Comparison of ENCODE assay signal across 8 cellular contexts in the genomic region with DNA sequence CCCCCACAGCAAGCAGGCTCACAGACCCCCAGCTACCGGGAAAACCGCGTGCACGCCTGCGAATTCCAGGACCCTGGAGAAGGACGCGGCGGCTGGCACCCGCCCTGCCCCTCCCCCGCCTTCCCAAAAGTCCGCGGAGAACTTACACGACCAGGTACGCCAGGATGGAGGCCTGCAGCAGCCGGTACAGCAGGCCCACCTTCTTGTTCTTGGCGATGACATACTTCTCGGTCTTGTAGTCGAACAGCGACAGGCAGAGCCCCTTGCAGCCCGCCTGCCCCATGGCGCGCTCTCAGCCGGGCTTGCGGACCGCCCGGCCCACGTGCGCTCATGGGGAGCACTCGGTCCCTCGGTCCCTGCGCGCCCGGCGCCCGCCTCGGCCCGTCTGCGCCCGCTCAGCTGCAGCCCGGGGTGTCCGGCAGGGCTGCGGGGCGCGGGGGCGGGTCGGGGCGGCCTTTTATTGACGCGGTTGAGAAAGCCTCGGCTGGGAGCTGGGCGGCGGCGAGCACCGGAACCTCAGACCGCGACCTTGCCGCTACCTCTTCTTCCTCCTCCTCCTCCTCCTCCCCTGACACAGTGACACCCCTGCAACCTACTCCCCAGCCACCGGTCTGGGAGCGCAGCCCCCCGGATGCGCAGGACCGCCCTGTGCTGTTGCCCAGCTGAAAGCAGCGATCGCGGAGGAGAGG. TPM values are rescaled to one million over a fixed set of nuclear protein-coding genes. Genes with fewer than 3 reads are reported as not detected.
A peak's percentile ranks its signal among the peaks of the same experiment; 100 is the strongest.
DNase-seq lines count a peak whose midpoint lies in the region; ATAC-seq and TF ChIP-seq lines count a peak whose summit lies in the region.

A gene with protein sequence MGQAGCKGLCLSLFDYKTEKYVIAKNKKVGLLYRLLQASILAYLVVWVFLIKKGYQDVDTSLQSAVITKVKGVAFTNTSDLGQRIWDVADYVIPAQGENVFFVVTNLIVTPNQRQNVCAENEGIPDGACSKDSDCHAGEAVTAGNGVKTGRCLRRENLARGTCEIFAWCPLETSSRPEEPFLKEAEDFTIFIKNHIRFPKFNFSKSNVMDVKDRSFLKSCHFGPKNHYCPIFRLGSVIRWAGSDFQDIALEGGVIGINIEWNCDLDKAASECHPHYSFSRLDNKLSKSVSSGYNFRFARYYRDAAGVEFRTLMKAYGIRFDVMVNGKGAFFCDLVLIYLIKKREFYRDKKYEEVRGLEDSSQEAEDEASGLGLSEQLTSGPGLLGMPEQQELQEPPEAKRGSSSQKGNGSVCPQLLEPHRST (minus strand): TSS at position 433 of the 689 bp plus-strand sequence. CDS start 150 bp downstream, at position 283.

- no peaks in the 10 kb centered on the region for H3K27me3 ChIP-seq in CD8-positive, alpha-beta memory T cell (ENCODE audit: insufficient read depth, low read length, poor library complexity, severe bottlenecking)
- H3K27me3 ChIP-seq in HUES64 (ENCODE audit: insufficient read depth, low read length), result peaks cover 49% of the 10 kb centered on the region
- H3K27me3 ChIP-seq in endodermal cell (ENCODE audit: control insufficient read depth, insufficient read depth, low read length, poor library complexity, severe bottlenecking), result peaks cover 50% of the 10 kb centered on the region
- H3K27me3 ChIP-seq in upper lobe of right lung, result peaks cover 44% of the 10 kb centered on the region

- TF ChIP-seq CTCF in endodermal cell (conservative IDR thresholded peaks at IDR 0.05) (no peak), upper lobe of right lung (IDR thresholded peaks at IDR 0.05) (no peak)

- H3K4me3 ChIP-seq in CD8-positive, alpha-beta memory T cell (ENCODE audit: low read length), result peak within 1 kb of the TSS; percentile 66
- peak within 1 kb of the TSS; percentile 65 for H3K4me3 ChIP-seq in HUES64 (ENCODE audit: low read length)
- peak within 1 kb of the TSS; percentile 58 for H3K4me3 ChIP-seq in endodermal cell (ENCODE audit: low read length)
- peak within 1 kb of the TSS; percentile 50 for H3K4me3 ChIP-seq in upper lobe of right lung

- no peaks in the 10 kb centered on the region for H3K36me3 ChIP-seq in CD8-positive, alpha-beta memory T cell (ENCODE audit: insufficient read depth, low read length)
- H3K36me3 ChIP-seq in HUES64 (ENCODE audit: insufficient read depth, low read length), result no peaks in the 10 kb centered on the region
- H3K36me3 ChIP-seq in endodermal cell (ENCODE audit: control insufficient read depth, insufficient read depth, low read length), result no peaks in the 10 kb centered on the region
- no peaks in the 10 kb centered on the region for H3K36me3 ChIP-seq in upper lobe of right lung

- no peaks in the 10 kb centered on the region for H3K9me3 ChIP-seq in CD8-positive, alpha-beta memory T cell (ENCODE audit: low read length)
- H3K9me3 ChIP-seq in HUES64 (ENCODE audit: insufficient read depth, low read depth, low read length) (peaks cover 5% of the 10 kb centered on the region; the same call in 1 of the 2 replicates), endodermal cell (ENCODE audit: control insufficient read depth, low read length) (peaks cover 8% of the 10 kb centered on the region), upper lobe of right lung (no peaks in the 10 kb centered on the region)

- H3K9me3 Mint-ChIP-seq in CD8-positive, alpha-beta memory T cell, result no peaks in the 10 kb centered on the region
- no peaks in the 10 kb centered on the region for H3K9me3 Mint-ChIP-seq in activated CD4-positive, alpha-beta T cell treated with anti-CD3 and anti-CD28 coated beads, Interleukin-2, amount 10 ng/mL, durations not matched to agents 7 days and 5 days
- H3K9me3 Mint-ChIP-seq in endodermal cell (peaks cover 11% of the 10 kb centered on the region), naive B cell (peaks cover 0 to 2% (median 0%) of the 10 kb centered on the region in 7 donors)

- peak within 1 kb of the TSS; percentile 59; the same call in 1 of the 2 replicates for H3K9ac ChIP-seq in HUES64 (ENCODE audit: low read depth, low read length)
- no peak within 1 kb of the TSS for H3K9ac ChIP-seq in endodermal cell (ENCODE audit: extremely low read depth, low read length, poor library complexity, severe bottlenecking)

- peak within 1 kb of the TSS; percentile 89 to 96 (median 93) for H3K4me3 Mint-ChIP-seq in CD8-positive, alpha-beta memory T cell
- H3K4me3 Mint-ChIP-seq in activated CD4-positive, alpha-beta T cell treated with anti-CD3 and anti-CD28 coated beads, Interleukin-2, amount 10 ng/mL, durations not matched to agents 7 days and 5 days, result peak within 1 kb of the TSS; percentile 85
- H3K4me3 Mint-ChIP-seq in endodermal cell, result peak within 1 kb of the TSS; percentile 50
- H3K4me3 Mint-ChIP-seq in naive B cell, result peak within 1 kb of the TSS; percentile 95 to 100 (median 99)

- POLR2A ChIA-PET in CD8-positive, alpha-beta memory T cell (lab: Charles Lee), result interaction anchor here (0.8 to 2.0 kb wide), 3 partner anchors 15 to 163 kb away, joined by 3 to 6 read pairs (median 4); a partner anchor contains a TSS
- POLR2A ChIA-PET in activated CD4-positive, alpha-beta T cell treated with anti-CD3 and anti-CD28 coated beads, Interleukin-2, amount 10 ng/mL, durations not matched to agents 7 days and 5 days (lab: Charles Lee), result interaction anchor here (0.5 to 0.6 kb wide), 2 partner anchors 15 to 1627 kb away, joined by 3 read pairs; no protein-coding TSS in a partner anchor

- H3K27me3 Mint-ChIP-seq in CD8-positive, alpha-beta memory T cell, result no peaks in the 10 kb centered on the region
- no peaks in the 10 kb centered on the region for H3K27me3 Mint-ChIP-seq in activated CD4-positive, alpha-beta T cell treated with anti-CD3 and anti-CD28 coated beads, Interleukin-2, amount 10 ng/mL, durations not matched to agents 7 days and 5 days
- peaks cover 55% of the 10 kb centered on the region for H3K27me3 Mint-ChIP-seq in endodermal cell (ENCODE audit: insufficient read depth)
- H3K27me3 Mint-ChIP-seq in naive B cell, result no peaks in the 10 kb centered on the region

- CTCF ChIA-PET in CD8-positive, alpha-beta memory T cell (lab: Charles Lee), result interaction anchor here (0.7 to 2.1 kb wide), 7 partner anchors 12 to 42 kb away, joined by 3 to 9 read pairs (median 4); no protein-coding TSS in a partner anchor
- CTCF ChIA-PET in activated CD4-positive, alpha-beta T cell treated with anti-CD3 and anti-CD28 coated beads, Interleukin-2, amount 10 ng/mL, durations not matched to agents 7 days and 5 days (lab: Charles Lee), result interaction anchor here (0.9 to 4.0 kb wide), 6 partner anchors 13 to 42 kb away, joined by 3 to 21 read pairs (median 6); a partner anchor contains a TSS

- WGBS in HUES64, result 1% methylated on average over 57 of the region's 65 CpGs
- WGBS in endodermal cell (ENCODE audit: insufficient coverage in 1 of 2, insufficient read length in 1 of 2), 2 experiments, result 0 to 1% methylated on average over 10 to 59 of the region's 65 CpGs

- intact Hi-C loops in upper lobe of right lung (cut with DNase I), result no loop called here

- peaks cover 16% of the 10 kb centered on the region for H3K4me1 ChIP-seq in CD8-positive, alpha-beta memory T cell (ENCODE audit: insufficient read depth, low read length)
- peaks cover 8% of the 10 kb centered on the region; the same call in 1 of the 2 replicates for H3K4me1 ChIP-seq in HUES64 (ENCODE audit: insufficient read depth, low read length)
- no peaks in the 10 kb centered on the region for H3K4me1 ChIP-seq in endodermal cell (ENCODE audit: control insufficient read depth, insufficient read depth, low read length)
- H3K4me1 ChIP-seq in upper lobe of right lung, result peaks cover 12% of the 10 kb centered on the region

- ATAC-seq in naive B cell (ENCODE audit: low read depth in 2 of 2), result peak; percentile 55 to 61
- peak; percentile 63 for ATAC-seq in upper lobe of right lung
- no peak for ATAC-seq in GM19467 (IDR thresholded peaks at IDR 0.05; ENCODE audit: unreplicated experiment)

- H3K36me3 Mint-ChIP-seq in CD8-positive, alpha-beta memory T cell, result peaks cover 0 to 7% (median 2%) of the 10 kb centered on the region in 3 donors
- H3K36me3 Mint-ChIP-seq in activated CD4-positive, alpha-beta T cell treated with anti-CD3 and anti-CD28 coated beads, Interleukin-2, amount 10 ng/mL, durations not matched to agents 7 days and 5 days (ENCODE audit: low read depth), result peaks cover under 1% of the 10 kb centered on the region
- no peaks in the 10 kb centered on the region for H3K36me3 Mint-ChIP-seq in endodermal cell (ENCODE audit: low read depth)
- peaks cover 3 to 15% of the 10 kb centered on the region in 2 donors for H3K36me3 Mint-ChIP-seq in naive B cell

- peak within 1 kb of the TSS; percentile 77 to 95 (median 86) for H3K27ac Mint-ChIP-seq in CD8-positive, alpha-beta memory T cell
- H3K27ac Mint-ChIP-seq in activated CD4-positive, alpha-beta T cell treated with anti-CD3 and anti-CD28 coated beads, Interleukin-2, amount 10 ng/mL, durations not matched to agents 7 days and 5 days, result peak within 1 kb of the TSS; percentile 91
- H3K27ac Mint-ChIP-seq in endodermal cell (no peak within 1 kb of the TSS), naive B cell (peak within 1 kb of the TSS; percentile 95 to 99 (median 99))

- H3K4me1 Mint-ChIP-seq in CD8-positive, alpha-beta memory T cell, result peaks cover 21 to 37% (median 25%) of the 10 kb centered on the region in 3 donors
- H3K4me1 Mint-ChIP-seq in activated CD4-positive, alpha-beta T cell treated with anti-CD3 and anti-CD28 coated beads, Interleukin-2, amount 10 ng/mL, durations not matched to agents 7 days and 5 days, result peaks cover 33% of the 10 kb centered on the region
- H3K4me1 Mint-ChIP-seq in endodermal cell (no peaks in the 10 kb centered on the region), naive B cell (peaks cover 26 to 74% (median 68%) of the 10 kb centered on the region in 3 donors)

- no peak within 1 kb of the TSS for H3K27ac ChIP-seq in CD8-positive, alpha-beta memory T cell (ENCODE audit: low read depth, low read length)
- no peak within 1 kb of the TSS for H3K27ac ChIP-seq in HUES64 (ENCODE audit: low read depth, low read length)
- H3K27ac ChIP-seq in endodermal cell (ENCODE audit: low read depth, low read length), result no peak within 1 kb of the TSS
- H3K27ac ChIP-seq in upper lobe of right lung, result no peak within 1 kb of the TSS

- peak; percentile 15 to 60 (median 37) for DNase-seq in CD8-positive, alpha-beta memory T cell
- peak; percentile 55 for DNase-seq in activated CD4-positive, alpha-beta T cell treated with anti-CD3 and anti-CD28 coated beads, Interleukin-2, amount 10 ng/mL, durations not matched to agents 7 days and 5 days
- DNase-seq in endodermal cell (peak; percentile 94), naive B cell (peak; percentile 69), upper lobe of right lung (no peak), HuH-7 (ENCODE audit: low spot score) (no peak)

RNA-seq across cellular contexts. Expression of the gene that starts here (rescaled TPM):
- total RNA-seq in CD8-positive, alpha-beta memory T cell, result 10 to 100 TPM in 1 of 2 experiments, 1 to 10 TPM in 1; 9.8 to 12.0 TPM
- polyA plus RNA-seq in CD8-positive, alpha-beta memory T cell, result 37.4 TPM
- polyA plus RNA-seq in HUES64 (2013, experiment 1 of 2), result 4.9 TPM
- 2.7 TPM for polyA plus RNA-seq in HUES64 (2013, experiment 2 of 2)
- 10 to 100 TPM; 33.6 to 39.4 TPM for total RNA-seq in activated CD4-positive, alpha-beta T cell treated with anti-CD3 and anti-CD28 coated beads, Interleukin-2, amount 10 ng/mL, durations not matched to agents 7 days and 5 days
- under 1 TPM; 0.46 to 0.57 TPM for total RNA-seq in endodermal cell
- polyA plus RNA-seq in endodermal cell (2013, experiment 1 of 2), result 0.36 TPM
- 0.46 TPM for polyA plus RNA-seq in endodermal cell (2013, experiment 2 of 2)
- 100 to 1,000 TPM; 377 to 864 (median 638) TPM for polyA plus RNA-seq in naive B cell (ENCODE audit: low read depth in 6 of 6)
- 1.6 TPM for total RNA-seq in upper lobe of right lung

Comparison
In these comparisons a context has a peak if more than half of its experiments do, and no peak if none do; other contexts are left out.
1. Peak in DNase-seq and H3K4me3 ChIP-seq in endodermal cell; RNA of the gene not detected or under 1 TPM.
2. DNase-seq: peak in CD8-positive, alpha-beta memory T cell (5 of 5), activated CD4-positive, alpha-beta T cell treated with anti-CD3 and anti-CD28 coated beads, Interleukin-2, amount 10 ng/mL, durations not matched to agents 7 days and 5 days (single experiment) and naive B cell (single experiment); none in upper lobe of right lung (single experiment) and HuH-7 (single experiment).
3. Peak in every context shown above with its lines, with median percentiles within 50 percentile points of each other: H3K4me3 ChIP-seq and H3K4me3 Mint-ChIP-seq.